Comparison of ENCODE assay signal across 11 cellular contexts in the genomic region with DNA sequence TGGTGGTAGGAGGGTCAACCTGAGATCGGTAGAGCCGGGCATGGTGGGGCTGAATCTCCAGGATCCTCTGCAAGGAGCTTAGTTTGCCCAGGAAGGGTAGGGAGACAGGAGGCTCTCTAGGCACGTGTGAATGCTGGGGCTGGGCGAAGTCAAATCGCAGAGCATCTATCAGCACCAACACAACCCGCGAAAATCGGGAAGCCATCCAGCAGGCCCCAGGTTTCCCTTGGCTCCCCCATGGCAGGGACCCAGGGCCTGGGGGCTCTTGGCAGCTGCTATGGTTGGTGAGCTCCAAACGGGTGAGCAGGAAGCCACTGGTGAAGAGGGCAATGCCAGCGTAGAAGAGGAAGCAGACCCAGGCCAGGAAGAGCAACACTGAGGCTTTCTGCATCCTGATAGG. TPM values are rescaled to one million over a fixed set of nuclear protein-coding genes. Genes with fewer than 3 reads are reported as not detected.
A peak's percentile ranks its signal among the peaks of the same experiment; 100 is the strongest.
DNase-seq lines count a peak whose midpoint lies in the region; ATAC-seq and TF ChIP-seq lines count a peak whose summit lies in the region.
"Had no signal": no experiment of that assay in that cellular context is flagged by ENCODE, and none has a peak within 500 bp of the region (broad histone marks: within the 10 kb centered on the region; RNA-seq: fewer than 3 reads in every experiment).

No MANE protein-coding gene starts in this region.

- WGBS in GM23248 (ENCODE audit: low coverage in 1 of 2, low lambda C conversion rate in 2 of 2, missing lambda C conversion rate in 2 of 2), 2 experiments: 83 to 86% methylated on average over 10 of the region's 10 CpGs

- no peaks in the 10 kb centered on the region for H3K9me3 Mint-ChIP-seq in activated CD4-positive, alpha-beta memory T cell treated with anti-CD3 and anti-CD28 coated beads, Interleukin-2, amount 10 ng/mL, durations not matched to agents 7 days and 5 days
- H3K9me3 Mint-ChIP-seq in immature natural killer cell: no peaks in the 10 kb centered on the region

- H3K4me3 Mint-ChIP-seq in activated CD4-positive, alpha-beta memory T cell treated with anti-CD3 and anti-CD28 coated beads, Interleukin-2, amount 10 ng/mL, durations not matched to agents 7 days and 5 days: peak overlapping the region; percentile 82
- H3K4me3 Mint-ChIP-seq in immature natural killer cell: peak overlapping the region; percentile 62 to 86 (median 82)

- peaks cover 25% of the 10 kb centered on the region for H3K36me3 ChIP-seq in A673 (ENCODE audit: insufficient read depth, low read length, poor library complexity, severe bottlenecking)
- peaks cover under 1% of the 10 kb centered on the region; the same call in 1 of the 2 replicates for H3K36me3 ChIP-seq in GM23248 (ENCODE audit: low read depth)

- POLR2A ChIA-PET in A673 (lab: Charles Lee; ENCODE audit: low non-redundant PET): no interaction called here
- POLR2A ChIA-PET in activated CD4-positive, alpha-beta memory T cell treated with anti-CD3 and anti-CD28 coated beads, Interleukin-2, amount 10 ng/mL, durations not matched to agents 7 days and 5 days (lab: Charles Lee): interaction anchor here (0.9 to 10.0 kb wide), 8 partner anchors 9 to 67 kb away, joined by 3 to 132 read pairs (median 10); a partner anchor contains a TSS

- no peaks in the 10 kb centered on the region for H4K20me1 ChIP-seq in GM23248 (ENCODE audit: insufficient read depth)

- TF ChIP-seq CTCF in A673 (conservative IDR thresholded peaks at IDR 0.05; ENCODE audit: low read depth, low read length): no peak

- BruUV-seq in A673 (replicated peaks; lab: Mats Ljungman, UMichigan): no TSS peak

- no peak for DNase-seq in A673 (ENCODE audit: low spot score)
- no peak for DNase-seq in GM23248
- DNase-seq in activated CD4-positive, alpha-beta memory T cell treated with anti-CD3 and anti-CD28 coated beads, Interleukin-2, amount 10 ng/mL, durations not matched to agents 7 days and 5 days: no peak
- no peak for DNase-seq in immature natural killer cell
- DNase-seq in medulla oblongata (ENCODE audit: extremely low spot score): no peak
- no peak for DNase-seq in NCI-H1694 (lab: John Stamatoyannopoulos, UW)
- DNase-seq: cerebellar nuclear complex, NCI-H2171 treated with DMSO at 0.1 percent for 48 hours had no signal

- H3K27ac Mint-ChIP-seq in activated CD4-positive, alpha-beta memory T cell treated with anti-CD3 and anti-CD28 coated beads, Interleukin-2, amount 10 ng/mL, durations not matched to agents 7 days and 5 days: peak overlapping the region; percentile 86
- peak overlapping the region; percentile 79 to 93 (median 90) for H3K27ac Mint-ChIP-seq in immature natural killer cell

- no peaks in the 10 kb centered on the region for H3K79me2 ChIP-seq in GM23248 (ENCODE audit: insufficient read depth)

- intact Hi-C loops in A673 (cut with micrococcal nuclease; ENCODE audit: unreplicated experiment): loop anchor here (5.0 kb wide), 1 partner anchor 108 kb away; a partner anchor contains a TSS

- H2AFZ ChIP-seq in GM23248: no peak overlapping the region

- peaks cover 8% of the 10 kb centered on the region; the same call in 1 of the 2 replicates for H3F3A ChIP-seq in GM23248 (ENCODE audit: insufficient read depth)

- H3K9ac ChIP-seq in GM23248: no peak overlapping the region

- H3K36me3 Mint-ChIP-seq in activated CD4-positive, alpha-beta memory T cell treated with anti-CD3 and anti-CD28 coated beads, Interleukin-2, amount 10 ng/mL, durations not matched to agents 7 days and 5 days (ENCODE audit: low read depth): peaks cover 34% of the 10 kb centered on the region
- peaks cover 9 to 26% (median 13%) of the 10 kb centered on the region in 3 donors for H3K36me3 Mint-ChIP-seq in immature natural killer cell

- H3K9me3 ChIP-seq in A673 (ENCODE audit: low read depth, low read length, poor library complexity, severe bottlenecking) (no peaks in the 10 kb centered on the region), GM23248 (ENCODE audit: low read depth) (no peaks in the 10 kb centered on the region)
- H3K9me3 ChIP-seq: right atrium auricular region had no signal

- CTCF ChIA-PET in A673 (lab: Charles Lee): interaction anchor here (0.5 to 0.6 kb wide), 2 partner anchors 21 to 196 kb away, joined by 3 to 8 read pairs; a partner anchor contains a TSS
- CTCF ChIA-PET in activated CD4-positive, alpha-beta memory T cell treated with anti-CD3 and anti-CD28 coated beads, Interleukin-2, amount 10 ng/mL, durations not matched to agents 7 days and 5 days (lab: Charles Lee): interaction anchor here (1.0 to 5.1 kb wide), 13 partner anchors 14 to 661 kb away, joined by 3 to 43 read pairs (median 5); a partner anchor contains a TSS

- peak overlapping the region; percentile 96 for H3K4me2 ChIP-seq in GM23248 (ENCODE audit: unreplicated experiment)

- H3K4me1 Mint-ChIP-seq in activated CD4-positive, alpha-beta memory T cell treated with anti-CD3 and anti-CD28 coated beads, Interleukin-2, amount 10 ng/mL, durations not matched to agents 7 days and 5 days: peaks cover 34% of the 10 kb centered on the region
- peaks cover 25 to 29% of the 10 kb centered on the region in 2 donors for H3K4me1 Mint-ChIP-seq in immature natural killer cell

- H3K27ac ChIP-seq in A673 (ENCODE audit: low read depth, low read length, poor library complexity, severe bottlenecking): peak overlapping the region; percentile 99
- H3K27ac ChIP-seq in GM23248: no peak overlapping the region

- no peak for ATAC-seq in HG03196 (IDR thresholded peaks at IDR 0.05; ENCODE audit: unreplicated experiment)
- ATAC-seq in GM18498 (IDR thresholded peaks at IDR 0.05; ENCODE audit: unreplicated experiment): no peak

- no peaks in the 10 kb centered on the region for H3K27me3 Mint-ChIP-seq in activated CD4-positive, alpha-beta memory T cell treated with anti-CD3 and anti-CD28 coated beads, Interleukin-2, amount 10 ng/mL, durations not matched to agents 7 days and 5 days
- peaks cover 0 to 5% (median 3%) of the 10 kb centered on the region in 3 donors for H3K27me3 Mint-ChIP-seq in immature natural killer cell (ENCODE audit: low read depth in 3 of 3)

- H3K4me1 ChIP-seq in A673 (ENCODE audit: insufficient read depth, low read length, poor library complexity, severe bottlenecking) (peaks cover 7% of the 10 kb centered on the region), GM23248 (ENCODE audit: insufficient read depth) (no peaks in the 10 kb centered on the region)

- no peaks in the 10 kb centered on the region for H3K9me2 ChIP-seq in GM23248 (ENCODE audit: insufficient read depth)

- H3K27me3 ChIP-seq in A673 (replicated peaks; ENCODE audit: insufficient read depth, low read depth, low read length, poor library complexity) (no peaks in the 10 kb centered on the region), GM23248 (replicated peaks; ENCODE audit: insufficient read depth) (no peaks in the 10 kb centered on the region)
- H3K27me3 ChIP-seq: right atrium auricular region had no signal

- H3K4me3 ChIP-seq in A673 (ENCODE audit: low read depth, low read length, poor library complexity, severe bottlenecking) (peak overlapping the region; percentile 96), GM23248 (no peak overlapping the region; the same call in 1 of the 2 replicates)

- in situ Hi-C loops in GM23248 (cut with MboI): loop anchor here (10.0 kb wide), 1 partner anchor 190 kb away; no protein-coding TSS in a partner anchor

RNA-seq across cellular contexts. Expression of a gene that starts 1.2 kb away (rescaled TPM):
- 32.9 and 34.3 TPM in 2 replicates for total RNA-seq in A673 (2021)
- total RNA-seq in GM23248 (2014; rRNA removed; shearing (Covaris generic)): 16.4 and 17.4 TPM in 2 replicates
- polyA plus RNA-seq in GM23248 (2016; fragmentation: Nextera tagmentation; extraction: Ambion mirVana) (18.6 and 19.5 TPM in 2 replicates), immature natural killer cell (10 to 100 TPM; 23.6 to 38.9 (median 27.8) TPM)
- 10 to 100 TPM; 22.8 to 28.6 TPM for total RNA-seq in activated CD4-positive, alpha-beta memory T cell treated with anti-CD3 and anti-CD28 coated beads, Interleukin-2, amount 10 ng/mL, durations not matched to agents 7 days and 5 days

RNA-seq across cellular contexts. Expression of a gene that starts 7.8 kb away (rescaled TPM):
- 200 and 209 TPM in 2 replicates for total RNA-seq in A673 (2021)
- total RNA-seq in GM23248 (2014; rRNA removed; shearing (Covaris generic)): 101 and 124 TPM in 2 replicates
- 120 and 129 TPM in 2 replicates for polyA plus RNA-seq in GM23248 (2016; fragmentation: Nextera tagmentation; extraction: Ambion mirVana)
- total RNA-seq in activated CD4-positive, alpha-beta memory T cell treated with anti-CD3 and anti-CD28 coated beads, Interleukin-2, amount 10 ng/mL, durations not matched to agents 7 days and 5 days: 10 to 100 TPM; 96.0 to 96.9 TPM
- polyA plus RNA-seq in immature natural killer cell: 100 to 1,000 TPM in 2 of 3 donors, 10 to 100 TPM in 1; 79.7 to 155 (median 116) TPM

RNA-seq across cellular contexts. Expression of a gene that starts 15.4 kb away (rescaled TPM):
- 104 and 110 TPM in 2 replicates for total RNA-seq in A673 (2021)
- total RNA-seq in GM23248 (2014; rRNA removed; shearing (Covaris generic)): 11.5 and 20.0 TPM in 2 replicates
- polyA plus RNA-seq in GM23248 (2016; fragmentation: Nextera tagmentation; extraction: Ambion mirVana): 15.3 and 15.8 TPM in 2 replicates
- total RNA-seq in activated CD4-positive, alpha-beta memory T cell treated with anti-CD3 and anti-CD28 coated beads, Interleukin-2, amount 10 ng/mL, durations not matched to agents 7 days and 5 days: 100 to 1,000 TPM in 1 of 2 experiments, 10 to 100 TPM in 1; 97.0 to 100 TPM
- polyA plus RNA-seq in immature natural killer cell: 10 to 100 TPM in 2 of 3 donors, 1 to 10 TPM in 1; 9.5 to 15.0 (median 10.6) TPM

RNA-seq across cellular contexts. Expression of a gene that starts 20.5 kb away (rescaled TPM):
- total RNA-seq in A673 (2021): 7.4 and 8.3 TPM in 2 replicates
- total RNA-seq in GM23248 (2014; rRNA removed; shearing (Covaris generic)): 44.3 and 50.4 TPM in 2 replicates
- 29.4 and 30.5 TPM in 2 replicates for polyA plus RNA-seq in GM23248 (2016; fragmentation: Nextera tagmentation; extraction: Ambion mirVana)
- 10 to 100 TPM; 24.6 to 26.8 TPM for total RNA-seq in activated CD4-positive, alpha-beta memory T cell treated with anti-CD3 and anti-CD28 coated beads, Interleukin-2, amount 10 ng/mL, durations not matched to agents 7 days and 5 days
- polyA plus RNA-seq in immature natural killer cell: 10 to 100 TPM in 1 of 3 donors, 1 to 10 TPM in 2; 3.3 to 15.6 (median 5.3) TPM

RNA-seq across cellular contexts. Expression of a gene that starts 22.8 kb away (rescaled TPM):
- total RNA-seq in A673 (2021): 625 and 643 TPM in 2 replicates
- 295 and 329 TPM in 2 replicates for total RNA-seq in GM23248 (2014; rRNA removed; shearing (Covaris generic))
- polyA plus RNA-seq in GM23248 (2016; fragmentation: Nextera tagmentation; extraction: Ambion mirVana): 252 and 255 TPM in 2 replicates
- total RNA-seq in activated CD4-positive, alpha-beta memory T cell treated with anti-CD3 and anti-CD28 coated beads, Interleukin-2, amount 10 ng/mL, durations not matched to agents 7 days and 5 days: 100 to 1,000 TPM; 224 to 236 TPM
- polyA plus RNA-seq in immature natural killer cell: 100 to 1,000 TPM; 173 to 252 (median 248) TPM
